Comparison of ENCODE assay signal across 7 cellular contexts in the genomic region with DNA sequence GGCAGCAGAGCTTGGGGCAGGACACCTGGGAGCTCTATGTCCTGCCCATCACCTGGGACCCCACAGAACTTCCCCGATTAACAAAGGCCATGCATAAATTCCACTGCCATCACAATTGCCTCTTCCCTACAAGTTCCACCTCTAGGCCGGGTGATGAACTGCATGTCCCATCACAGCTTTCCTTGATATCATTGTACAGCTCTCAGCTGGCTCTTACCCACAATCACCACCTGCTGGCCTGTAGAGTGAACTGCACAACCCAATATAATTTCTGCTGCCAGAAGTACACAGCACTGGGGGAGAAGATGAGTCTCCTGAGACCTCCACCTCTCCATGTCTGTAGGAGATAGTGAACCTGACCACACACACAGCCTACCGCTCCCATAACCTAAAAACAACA.
DNase-seq lines count a peak whose midpoint lies in the region; ATAC-seq, FAIRE-seq and TF ChIP-seq lines count a peak whose summit lies in the region.

No MANE protein-coding gene starts in this region.

- H3K9ac ChIP-seq in astrocyte (ENCODE audit: low read length) = no peak overlapping the region

- no peak for FAIRE-seq in astrocyte (lab: Jason Lieb, UNC)

- intact Hi-C loops in head of caudate nucleus (cut with DNase I) = no loop called here

- no peak overlapping the region for H3K4me3 ChIP-seq in astrocyte (ENCODE audit: insufficient read depth, low read depth, low read length)
- no peak overlapping the region for H3K4me3 ChIP-seq in osteoblast (ENCODE audit: insufficient read depth, low read length)

- H2AFZ ChIP-seq in astrocyte (ENCODE audit: low read depth, low read length) (no peak overlapping the region), osteoblast (ENCODE audit: low read length) (no peak overlapping the region)

- TF ChIP-seq CTCF in astrocyte (IDR thresholded peaks at IDR 0.05; ENCODE audit: insufficient read depth, low read depth, low read length) = peak; percentile 33
- peak; percentile 20 for TF ChIP-seq CTCF in osteoblast (IDR thresholded peaks at IDR 0.05; ENCODE audit: extremely low read depth, low read depth, low read length)

- no peak overlapping the region for H3K27ac ChIP-seq in astrocyte (ENCODE audit: low read depth, low read length)
- no peak overlapping the region for H3K27ac ChIP-seq in osteoblast (ENCODE audit: low read depth, low read length)
- no peak overlapping the region for H3K27ac ChIP-seq in substantia nigra (ENCODE audit: low read depth, low read length, poor library complexity, severe bottlenecking)

- no peak overlapping the region for H3K4me3 Mint-ChIP-seq in astrocyte (ENCODE audit: unreplicated experiment)

- no peaks in the 10 kb centered on the region for H3K4me1 Mint-ChIP-seq in astrocyte (ENCODE audit: low read depth, unreplicated experiment)

- H3K36me3 Mint-ChIP-seq in astrocyte (ENCODE audit: low read depth, unreplicated experiment) = no peaks in the 10 kb centered on the region

- H3K9me3 ChIP-seq in astrocyte (ENCODE audit: insufficient read depth, low read depth, low read length) (peaks cover 4% of the 10 kb centered on the region), osteoblast (ENCODE audit: low read depth, low read length) (peaks cover 6% of the 10 kb centered on the region)

- H3K4me1 ChIP-seq in astrocyte (ENCODE audit: insufficient read depth, low read length) (no peaks in the 10 kb centered on the region), osteoblast (ENCODE audit: insufficient read depth, low read length) (no peaks in the 10 kb centered on the region)

- H3K9me3 Mint-ChIP-seq in astrocyte (ENCODE audit: unreplicated experiment) = peaks cover 8% of the 10 kb centered on the region

- H3K27me3 Mint-ChIP-seq in astrocyte (ENCODE audit: low read depth, unreplicated experiment) = no peaks in the 10 kb centered on the region

- H3K4me2 ChIP-seq in astrocyte (ENCODE audit: low read length) = no peak overlapping the region
- H3K4me2 ChIP-seq in osteoblast (ENCODE audit: insufficient read depth, low read length) = no peak overlapping the region

- H4K20me1 ChIP-seq in astrocyte (ENCODE audit: insufficient read depth, low read length) (no peaks in the 10 kb centered on the region), osteoblast (ENCODE audit: insufficient read depth, low read length) (no peaks in the 10 kb centered on the region)

- H3K27me3 ChIP-seq in astrocyte (ENCODE audit: insufficient read depth, low read length) = no peaks in the 10 kb centered on the region
- H3K27me3 ChIP-seq in osteoblast (ENCODE audit: insufficient read depth, low read length) = no peaks in the 10 kb centered on the region

- H3K27ac Mint-ChIP-seq in astrocyte (ENCODE audit: unreplicated experiment) = no peak overlapping the region

- no peaks in the 10 kb centered on the region for H3K79me2 ChIP-seq in astrocyte (ENCODE audit: insufficient read depth, low read length)
- H3K79me2 ChIP-seq in osteoblast (ENCODE audit: insufficient read depth, low read length) = no peaks in the 10 kb centered on the region

- ATAC-seq in GM18508 (IDR thresholded peaks at IDR 0.05; ENCODE audit: insufficient read depth, unreplicated experiment) (peak; percentile 100), GM21737 (IDR thresholded peaks at IDR 0.05; ENCODE audit: unreplicated experiment) (peak; percentile 98)

- no peaks in the 10 kb centered on the region for H3K36me3 ChIP-seq in astrocyte (ENCODE audit: insufficient read depth, low read length)
- H3K36me3 ChIP-seq in osteoblast (ENCODE audit: insufficient read depth, low read length) = no peaks in the 10 kb centered on the region

- DNase-seq in HPDE6-E6E7 (ENCODE audit: extremely low spot score) = peak; percentile 16
- no peak for DNase-seq in astrocyte (ENCODE audit: low read depth)
- peak; percentile 31 for DNase-seq in osteoblast (ENCODE audit: insufficient read length, low spot score, missing footprints)
- DNase-seq in substantia nigra (lab: John Stamatoyannopoulos, UW) = no peak
- no peak for DNase-seq in head of caudate nucleus

Comparison
In these comparisons a context has a peak if more than half of its experiments do, and no peak if none do; other contexts are left out.
1. DNase-seq: peak in HPDE6-E6E7 (single experiment) and osteoblast (single experiment); none in astrocyte (single experiment), substantia nigra (0 of 49) and head of caudate nucleus (0 of 42).